In genomic region chr11:7575841-7576451, GRCh38 we compare ENCODE assay signal across 8 cellular contexts.
A peak's percentile ranks its signal among the peaks of the same experiment; 100 is the strongest.
DNase-seq lines count a peak whose midpoint lies in the region; ATAC-seq, FAIRE-seq and TF ChIP-seq lines count a peak whose summit lies in the region.

No MANE protein-coding gene starts in this region.

- TF ChIP-seq CTCF in AG04450 (IDR thresholded peaks at IDR 0.05; ENCODE audit: low read depth, low read length) (no peak), KMS-11 (conservative IDR thresholded peaks at IDR 0.05; ENCODE audit: low read depth, low read length) (no peak), K562 (IDR thresholded peaks at IDR 0.05 in 2 of 3, conservative IDR thresholded peaks at IDR 0.05 in 1 of 3; ENCODE audit: insufficient read depth in 2 of 3, low read depth in 1 of 3, low read length in 3 of 3) (no peak), vagina (IDR thresholded peaks at IDR 0.05) (no peak)

- TF ChIP-seq POLR2A in K562 (conservative IDR thresholded peaks at IDR 0.05) = no peak
- TF ChIP-seq POLR2A in vagina (IDR thresholded peaks at IDR 0.05) = no peak

- no peak for ATAC-seq in K562
- ATAC-seq in HG02938 (IDR thresholded peaks at IDR 0.05; ENCODE audit: unreplicated experiment) = no peak

- no peak for FAIRE-seq in K562 (lab: Jason Lieb, UNC)

- H3K9ac ChIP-seq in KMS-11 (no peak overlapping the region), K562 (ENCODE audit: insufficient read depth in 1 of 2, low read depth in 2 of 2, low read length in 2 of 2) (no peak overlapping the region)

- 9% methylated on average over 8 of the region's 9 CpGs for WGBS in K562 (ENCODE audit: insufficient coverage, low coverage, missing lambda C conversion rate)

- peak overlapping the region; percentile 47 for H3K27ac ChIP-seq in AG04450 (ENCODE audit: low read depth, low read length)
- no peak overlapping the region for H3K27ac ChIP-seq in KMS-11
- H3K27ac ChIP-seq in K562 (ENCODE audit: extremely low read depth, low read depth, low read length) = no peak overlapping the region
- H3K27ac ChIP-seq in vagina = peak overlapping the region; percentile 93

- CTCF ChIA-PET in AG04450 (lab: Charles Lee) (interaction anchor here (0.6 to 10.4 kb wide), 3 partner anchors 39 to 688 kb away, joined by 3 to 184 read pairs (median 7); partner anchors contain the start of gene LMO1), K562 (lab: Yijun Ruan, JAX; ENCODE audit: low intra/inter-chr PET ratio) (interaction anchor here (0.6 kb wide), 1 partner anchor 94 kb away, joined by 3 read pairs; no protein-coding TSS in a partner anchor)

- in situ Hi-C loops in K562 (cut with MboI) = no loop called here

- TF ChIP-seq RAD21 in K562 (CRISPR knock-in tag; conservative IDR thresholded peaks at IDR 0.05 in 1 of 2, IDR thresholded peaks at IDR 0.05 in 1 of 2) = no peak

- TF ChIP-seq EP300 in K562 (IDR thresholded peaks at IDR 0.05; ENCODE audit: low read length) = no peak

- H3K4me1 ChIP-seq in KMS-11 (ENCODE audit: low read depth, poor library complexity, severe bottlenecking) = peaks cover 32% of the 10 kb centered on the region
- H3K4me1 ChIP-seq in K562 (replicated peaks in 1 of 2; ENCODE audit: control insufficient read depth in 2 of 2, insufficient read depth in 2 of 2, low read length in 2 of 2) = no peaks in the 10 kb centered on the region; a peak in 3 of 5 replicates
- peaks cover 68% of the 10 kb centered on the region for H3K4me1 ChIP-seq in vagina

- H3K4me2 ChIP-seq in KMS-11 = peak overlapping the region; percentile 59; the same call in 1 of the 2 replicates
- H3K4me2 ChIP-seq in K562 (ENCODE audit: insufficient read depth, low read length) = no peak overlapping the region

- POLR2A ChIA-PET in AG04450 (lab: Yijun Ruan, JAX) = interaction anchor here (0.6 kb wide), 1 partner anchor 1150 kb away, joined by 3 read pairs; no protein-coding TSS in a partner anchor
- POLR2A ChIA-PET in K562 (lab: Yijun Ruan, JAX) = interaction anchor here (0.6 to 1.1 kb wide), 2 partner anchors 8 to 793 kb away, joined by 4 read pairs; partner anchors contain the start of gene OR2AG1

- H3K4me3 ChIP-seq in AG04450 (ENCODE audit: low read depth, low read length) (no peak overlapping the region), KMS-11 (IDR thresholded peaks at IDR 0.05; ENCODE audit: insufficient read depth, low read depth, low read length) (no peak overlapping the region), K562 (no peak overlapping the region), vagina (peak overlapping the region in 1 of 2 donors; percentile 41)

- intact Hi-C loops in K562 (cut with micrococcal nuclease) = no loop called here
- intact Hi-C loops in vagina (cut with DNase I) = no loop called here

- H2AFZ ChIP-seq in KMS-11 (ENCODE audit: low read depth) (no peak overlapping the region), K562 (ENCODE audit: low read depth, low read length) (no peak overlapping the region)

- no TSS peak for BruUV-seq in K562 (replicated peaks; lab: Mats Ljungman, UMichigan)

- H3K9me3 ChIP-seq in AG04450 (ENCODE audit: control insufficient read depth, insufficient read depth, low read length) = no peaks in the 10 kb centered on the region
- H3K9me3 ChIP-seq in K562 (replicated peaks; ENCODE audit: control insufficient read depth, insufficient read depth, low read depth, low read length) = no peaks in the 10 kb centered on the region
- no peaks in the 10 kb centered on the region for H3K9me3 ChIP-seq in vagina

- no peaks in the 10 kb centered on the region for H3K9me1 ChIP-seq in K562 (ENCODE audit: control insufficient read depth, insufficient read depth, low read length)

- DNase-seq in AG04450 (ENCODE audit: low read depth, low spot score) = no peak
- DNase-seq in K562 (ENCODE audit: extremely low read depth in 1 of 4, low spot score in 3 of 4) = no peak
- DNase-seq in midbrain (lab: John Stamatoyannopoulos, UW) = peak; percentile 28
- no peak for DNase-seq in vagina (ENCODE audit: extremely low spot score in 2 of 2)
- DNase-seq in NCI-H187 treated with DMSO at 0.1 percent for 48 hours (lab: John Stamatoyannopoulos, UW) = no peak
- no peak for DNase-seq in activated effector memory CD4-positive, alpha-beta T cell treated with anti-CD3 and anti-CD28 coated beads, Interleukin-2, amount 50 U/mL, for 16 hours

- H3K36me3 ChIP-seq in KMS-11 (ENCODE audit: insufficient read depth) (no peaks in the 10 kb centered on the region), K562 (ENCODE audit: control insufficient read depth, insufficient read depth, low read length) (no peaks in the 10 kb centered on the region), vagina (no peaks in the 10 kb centered on the region)

- H3K27me3 ChIP-seq in AG04450 (ENCODE audit: control insufficient read depth, insufficient read depth, low read length) (no peaks in the 10 kb centered on the region), KMS-11 (ENCODE audit: insufficient read depth, low read depth) (peaks cover 3% of the 10 kb centered on the region; the same call in 1 of the 2 replicates), K562 (ENCODE audit: control insufficient read depth in 2 of 2, insufficient read depth in 2 of 2, low read length in 2 of 2) (peaks cover 6 to 36% of the 10 kb centered on the region in 2 experiments), vagina (no peaks in the 10 kb centered on the region)

- H4K20me1 ChIP-seq in KMS-11 (ENCODE audit: insufficient read depth) (no peaks in the 10 kb centered on the region), K562 (replicated peaks; ENCODE audit: control insufficient read depth, insufficient read depth, low read length) (no peaks in the 10 kb centered on the region)

- H3K79me2 ChIP-seq in KMS-11 (ENCODE audit: insufficient read depth, low read depth) (no peaks in the 10 kb centered on the region), K562 (ENCODE audit: control insufficient read depth, insufficient read depth, low read length) (no peaks in the 10 kb centered on the region)

TF ChIP-seq in K562, 482 proteins besides CTCF, POLR2A, EP300 and RAD21:
- peak; percentile 89 for TF ChIP-seq ZBTB1 (CRISPR knock-in tag; IDR thresholded peaks at IDR 0.05; ENCODE audit: borderline replicate concordance, low read depth)
- TF ChIP-seq, protein P1, sequence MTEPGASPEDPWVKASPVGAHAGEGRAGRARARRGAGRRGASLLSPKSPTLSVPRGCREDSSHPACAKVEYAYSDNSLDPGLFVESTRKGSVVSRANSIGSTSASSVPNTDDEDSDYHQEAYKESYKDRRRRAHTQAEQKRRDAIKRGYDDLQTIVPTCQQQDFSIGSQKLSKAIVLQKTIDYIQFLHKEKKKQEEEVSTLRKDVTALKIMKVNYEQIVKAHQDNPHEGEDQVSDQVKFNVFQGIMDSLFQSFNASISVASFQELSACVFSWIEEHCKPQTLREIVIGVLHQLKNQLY (CRISPR knock-in tag; conservative IDR thresholded peaks at IDR 0.05) = no peak

Comparison
In these comparisons a context has a peak if more than half of its experiments do, and no peak if none do; other contexts are left out.
1. H3K27ac ChIP-seq: peak in AG04450 (single experiment) and vagina (single experiment); none in KMS-11 (single experiment) and K562 (single experiment).